Comparison of ENCODE assay signal across 8 cellular contexts in genomic region chr3:136196401-136197158, GRCh38. TPM values are rescaled to one million over a fixed set of nuclear protein-coding genes. Genes with fewer than 3 reads are reported as not detected.
DNase-seq lines count a peak whose midpoint lies in the region; ATAC-seq and TF ChIP-seq lines count a peak whose summit lies in the region.

No MANE protein-coding gene starts in this region.

- peak; percentile 98 for DNase-seq in DMS114 treated with DMSO at 0.1 percent for 48 hours (lab: John Stamatoyannopoulos, UW; ENCODE audit: unreplicated experiment)
- peak; percentile 100 for DNase-seq in IMR-90
- DNase-seq in OCI-LY7 (ENCODE audit: low spot score): peak; percentile 100
- DNase-seq in activated T-cell treated with anti-CD3 and anti-CD28 coated beads for 4 hours: peak; percentile 99
- peak; percentile 100 for DNase-seq in epithelial cell of esophagus (ENCODE audit: low read depth)
- peak; percentile 99 to 100 for DNase-seq in stimulated activated CD8-positive, alpha-beta memory T cell treated with anti-CD3 and anti-CD28 coated beads, Interleukin-2, amount 100 ng/mL, for 48 hours (ENCODE audit: low read depth in 2 of 2)

- peak; percentile 88 for TF ChIP-seq POLR2A in IMR-90 (IDR thresholded peaks at IDR 0.05; ENCODE audit: low read depth, low read length)

- peak overlapping the region; percentile 99 for H2AFZ ChIP-seq in IMR-90 (replicated peaks; ENCODE audit: low read length, poor library complexity)
- H2AFZ ChIP-seq in OCI-LY7 (ENCODE audit: low read length): peak overlapping the region; percentile 73; the same call in 1 of the 2 replicates

- intact Hi-C loops in IMR-90 (cut with micrococcal nuclease) (loop anchor here (1.0 to 5.0 kb wide), 4 partner anchors 54 to 816 kb away; partner anchors contain the start of genes NCK1, PCCB and STAG1), OCI-LY7 (cut with micrococcal nuclease; ENCODE audit: unreplicated experiment) (loop anchor here (1.0 kb wide), 2 partner anchors 556 to 666 kb away; partner anchors contain the start of genes NCK1 and STAG1)

- H2BK20ac ChIP-seq in IMR-90 (ENCODE audit: low read depth, low read length): peak overlapping the region; percentile 76; the same call in 1 of the 2 replicates

- POLR2A ChIA-PET in IMR-90 (lab: Charles Lee; ENCODE audit: unreplicated experiment): interaction anchor here (0.6 to 1.0 kb wide), 5 partner anchors 13 to 591 kb away, joined by 3 to 4 read pairs (median 3); no protein-coding TSS in a partner anchor
- POLR2A ChIA-PET in OCI-LY7 (lab: Charles Lee): interaction anchor here (0.6 to 4.1 kb wide), 33 partner anchors 8 to 818 kb away, joined by 3 to 73 read pairs (median 4); partner anchors contain the start of genes NCK1, PCCB and STAG1

- H3K36me3 ChIP-seq in IMR-90 (ENCODE audit: control insufficient read depth, insufficient read depth, low read length) (no peaks in the 10 kb centered on the region), OCI-LY7 (ENCODE audit: insufficient read depth, low read length) (peaks cover 36% of the 10 kb centered on the region)

- 1% methylated on average over 14 of the region's 64 CpGs; no CpG with 5 or more reads in 1 of the 2 experiments for WGBS in IMR-90 (ENCODE audit: extremely low coverage in 2 of 2, insufficient read length in 1 of 2), 2 experiments

- H4K8ac ChIP-seq in IMR-90 (ENCODE audit: low read depth in 2 of 2, low read length in 2 of 2): peak overlapping the region; percentile 20 to 94

- no TSS peak for BruUV-seq in IMR-90 (replicated peaks; lab: Mats Ljungman, UMichigan)
- no TSS peak for BruUV-seq in OCI-LY7 (replicated peaks; lab: Mats Ljungman, UMichigan)

- TF ChIP-seq RAD21 in IMR-90 (IDR thresholded peaks at IDR 0.05; ENCODE audit: low read length): peak; percentile 9; the same call in 1 of the 2 replicates

- peak overlapping the region; percentile 68; the same call in 1 of the 3 replicates for H2BK15ac ChIP-seq in IMR-90 (ENCODE audit: low read depth, low read length)

- H3K18ac ChIP-seq in IMR-90 (ENCODE audit: low read depth, low read length): peak overlapping the region; percentile 83

- peak overlapping the region; percentile 89 for H3K56ac ChIP-seq in IMR-90 (ENCODE audit: extremely low read depth, insufficient read depth, low read length)

- H3K4me2 ChIP-seq in IMR-90 (ENCODE audit: low read depth, low read length): peak overlapping the region; percentile 83
- peak overlapping the region; percentile 87 for H3K4me2 ChIP-seq in OCI-LY7 (ENCODE audit: low read length)

- H4K20me1 ChIP-seq in IMR-90 (ENCODE audit: insufficient read depth, low read length): peaks cover 42% of the 10 kb centered on the region
- peaks cover 35% of the 10 kb centered on the region for H4K20me1 ChIP-seq in OCI-LY7 (ENCODE audit: insufficient read depth, low read length)

- in situ Hi-C loops in IMR-90 (cut with MboI; ENCODE audit: low sequenced_read_pairs): no loop called here

- H3K9ac ChIP-seq in IMR-90 (ENCODE audit: low read depth, low read length): peak overlapping the region; percentile 63

- H3K9me3 ChIP-seq in IMR-90 (ENCODE audit: control insufficient read depth, insufficient read depth, low read length) (no peaks in the 10 kb centered on the region), OCI-LY7 (ENCODE audit: low read length) (peaks cover 5% of the 10 kb centered on the region; the same call in 1 of the 2 replicates), mononuclear cell (ENCODE audit: low read depth, low read length) (no peaks in the 10 kb centered on the region)

- peak overlapping the region; percentile 87 for H2AK5ac ChIP-seq in IMR-90 (ENCODE audit: low read depth, low read length)

- H3K23ac ChIP-seq in IMR-90 (ENCODE audit: low read depth, low read length): peak overlapping the region; percentile 83

- peak overlapping the region; percentile 98 for H4K91ac ChIP-seq in IMR-90 (ENCODE audit: insufficient read depth, low read depth, low read length)

- peaks cover 53% of the 10 kb centered on the region for H3K79me2 ChIP-seq in OCI-LY7 (ENCODE audit: insufficient read depth, low read depth, low read length)

- dilution Hi-C loops in IMR-90 (cut with HindIII; ENCODE audit: low sequenced_read_pairs, unreplicated experiment): no loop called here

- H3K27me3 ChIP-seq in IMR-90 (ENCODE audit: control insufficient read depth, insufficient read depth, low read length) (no peaks in the 10 kb centered on the region), mononuclear cell (ENCODE audit: insufficient read depth, low read length) (no peaks in the 10 kb centered on the region)

- ATAC-seq in GM21529 (IDR thresholded peaks at IDR 0.05; ENCODE audit: unreplicated experiment) (peak; percentile 68), IMR-90 (ENCODE audit: low read depth) (peak; percentile 79)

- H3K14ac ChIP-seq in IMR-90 (replicated peaks; ENCODE audit: low read depth, low read length): peak overlapping the region; percentile 92

- H3K79me1 ChIP-seq in IMR-90 (ENCODE audit: low read depth in 1 of 2, low read length in 2 of 2): peaks cover 0 to 12% of the 10 kb centered on the region in 2 experiments; a peak in 2 of 4 replicates

- H2BK120ac ChIP-seq in IMR-90 (ENCODE audit: low read depth, low read length): peak overlapping the region; percentile 91

- H3K9me1 ChIP-seq in IMR-90 (ENCODE audit: insufficient read depth, low read length): no peaks in the 10 kb centered on the region

- TF ChIP-seq CTCF in IMR-90 (conservative IDR thresholded peaks at IDR 0.05; ENCODE audit: low read depth, low read length) (no peak), OCI-LY7 (conservative IDR thresholded peaks at IDR 0.05; ENCODE audit: low read length) (no peak), epithelial cell of esophagus (IDR thresholded peaks at IDR 0.05; ENCODE audit: insufficient read depth, low read depth, low read length, missing control alignments) (no peak)

- peak overlapping the region; percentile 98 for H2BK5ac ChIP-seq in IMR-90 (ENCODE audit: low read depth, low read length, poor library complexity, severe bottlenecking)

- H3K4ac ChIP-seq in IMR-90 (ENCODE audit: low read depth, low read length): peak overlapping the region; percentile 96

- CTCF ChIA-PET in IMR-90 (lab: Yijun Ruan, JAX): interaction anchor here (0.6 to 0.8 kb wide), 4 partner anchors 13 to 556 kb away, joined by 3 to 5 read pairs (median 4); partner anchors contain the start of gene STAG1
- CTCF ChIA-PET in OCI-LY7 (lab: Charles Lee; ENCODE audit: unreplicated experiment): interaction anchor here (0.6 to 1.8 kb wide), 3 partner anchors 40 to 54 kb away, joined by 3 to 15 read pairs (median 7); partner anchors contain the start of gene PCCB

- H2AK9ac ChIP-seq in IMR-90 (replicated peaks; ENCODE audit: low read depth, low read length, poor library complexity): peak overlapping the region; percentile 94

- peak overlapping the region; percentile 83 for H4K5ac ChIP-seq in IMR-90 (ENCODE audit: low read depth, low read length)

- H3K4me1 ChIP-seq in IMR-90 (ENCODE audit: control insufficient read depth, insufficient read depth, low read length) (peaks cover 3% of the 10 kb centered on the region; the same call in 1 of the 2 replicates), OCI-LY7 (ENCODE audit: insufficient read depth, low read length, poor library complexity, severe bottlenecking) (peaks cover 18% of the 10 kb centered on the region), mononuclear cell (ENCODE audit: insufficient read depth, low read length) (peaks cover 28% of the 10 kb centered on the region)

- peak overlapping the region; percentile 81 for H3K27ac ChIP-seq in IMR-90 (ENCODE audit: insufficient read depth, low read length)
- H3K27ac ChIP-seq in OCI-LY7 (ENCODE audit: low read depth, low read length, poor library complexity, severe bottlenecking): peak overlapping the region; percentile 91

- H3K4me3 ChIP-seq in IMR-90 (ENCODE audit: insufficient read depth, low read depth, low read length) (peak overlapping the region; percentile 97), OCI-LY7 (ENCODE audit: low read depth, low read length, poor library complexity, severe bottlenecking) (peak overlapping the region; percentile 91), epithelial cell of esophagus (ENCODE audit: low read length) (peak overlapping the region; percentile 88), mononuclear cell (ENCODE audit: low read length) (peak overlapping the region; percentile 78)

- no peaks in the 10 kb centered on the region for H3K9me2 ChIP-seq in OCI-LY7 (ENCODE audit: insufficient read depth, low read length)

TF ChIP-seq in IMR-90, 13 proteins besides CTCF, POLR2A, EP300 and RAD21:
- no peak for TF ChIP-seq RCOR1 (IDR thresholded peaks at IDR 0.05; ENCODE audit: insufficient replicate concordance, low read length)
- peak; percentile 28; the same call in 1 of the 2 replicates for TF ChIP-seq MAZ (IDR thresholded peaks at IDR 0.05; ENCODE audit: borderline replicate concordance, low read depth, low read length)
- peak; percentile 72 for TF ChIP-seq USF2 (IDR thresholded peaks at IDR 0.05; ENCODE audit: low read depth, low read length)
- TF ChIP-seq CEBPB (IDR thresholded peaks at IDR 0.05; ENCODE audit: low read depth, low read length): peak; percentile 89
- 0 out of 2 replicates have a peak, but pooled peaks have one; percentile 7 for TF ChIP-seq FOS (IDR thresholded peaks at IDR 0.05; ENCODE audit: low read depth, low read length)
- TF ChIP-seq BHLHE40 (IDR thresholded peaks at IDR 0.05; ENCODE audit: low read depth, low read length): peak; percentile 75
- peak; percentile 95 for TF ChIP-seq MXI1 (IDR thresholded peaks at IDR 0.05; ENCODE audit: borderline replicate concordance, low read depth, low read length)
- TF ChIP-seq SMC3 (IDR thresholded peaks at IDR 0.05; ENCODE audit: low read depth, low read length): no peak

RNA-seq across cellular contexts. Expression of gene MSL2, which starts 0.4 kb away (rescaled TPM):
- total RNA-seq in IMR-90 (2012; rRNA removed) (13.6 and 20.8 TPM in 2 replicates), OCI-LY7 (2022) (55.2 and 55.6 TPM in 2 replicates), mononuclear cell (163 TPM)
- 4.0 and 7.1 TPM in 2 replicates for polyA plus RNA-seq in IMR-90 (2012; rRNA removed)
- 1.2 and 2.3 TPM in 2 replicates for polyA plus RNA-seq in IMR-90 (2012; cell fraction: cytosol; rRNA removed)
- 0.79 and 3.5 TPM in 2 replicates for polyA plus RNA-seq in IMR-90 (2012; cell fraction: nucleus; rRNA removed; ENCODE audit: low replicate concordance)
- 24.9 and 27.1 TPM in 2 replicates for total RNA-seq in OCI-LY7 (2014; rRNA removed; shearing (Covaris generic))

RNA-seq across cellular contexts. Expression of gene PCCB, which starts 53.6 kb away (rescaled TPM):
- total RNA-seq in IMR-90 (2012; rRNA removed): 63.6 and 76.2 TPM in 2 replicates
- 37.3 and 40.5 TPM in 2 replicates for polyA plus RNA-seq in IMR-90 (2012; rRNA removed)
- polyA plus RNA-seq in IMR-90 (2012; cell fraction: cytosol; rRNA removed): 26.1 and 27.1 TPM in 2 replicates
- polyA plus RNA-seq in IMR-90 (2012; cell fraction: nucleus; rRNA removed; ENCODE audit: low replicate concordance): 15.2 and 19.3 TPM in 2 replicates
- total RNA-seq in OCI-LY7 (2014; rRNA removed; shearing (Covaris generic)): 38.3 and 39.7 TPM in 2 replicates
- total RNA-seq in OCI-LY7 (2022): 51.5 and 64.1 TPM in 2 replicates
- total RNA-seq in mononuclear cell: 14.9 TPM

Comparison
In these comparisons a context has a peak if more than half of its experiments do, and no peak if none do; other contexts are left out.
1. Peak in every context shown above with its lines: DNase-seq, ATAC-seq, H3K4me3 ChIP-seq and H3K27ac ChIP-seq.